In the genomic region with DNA sequence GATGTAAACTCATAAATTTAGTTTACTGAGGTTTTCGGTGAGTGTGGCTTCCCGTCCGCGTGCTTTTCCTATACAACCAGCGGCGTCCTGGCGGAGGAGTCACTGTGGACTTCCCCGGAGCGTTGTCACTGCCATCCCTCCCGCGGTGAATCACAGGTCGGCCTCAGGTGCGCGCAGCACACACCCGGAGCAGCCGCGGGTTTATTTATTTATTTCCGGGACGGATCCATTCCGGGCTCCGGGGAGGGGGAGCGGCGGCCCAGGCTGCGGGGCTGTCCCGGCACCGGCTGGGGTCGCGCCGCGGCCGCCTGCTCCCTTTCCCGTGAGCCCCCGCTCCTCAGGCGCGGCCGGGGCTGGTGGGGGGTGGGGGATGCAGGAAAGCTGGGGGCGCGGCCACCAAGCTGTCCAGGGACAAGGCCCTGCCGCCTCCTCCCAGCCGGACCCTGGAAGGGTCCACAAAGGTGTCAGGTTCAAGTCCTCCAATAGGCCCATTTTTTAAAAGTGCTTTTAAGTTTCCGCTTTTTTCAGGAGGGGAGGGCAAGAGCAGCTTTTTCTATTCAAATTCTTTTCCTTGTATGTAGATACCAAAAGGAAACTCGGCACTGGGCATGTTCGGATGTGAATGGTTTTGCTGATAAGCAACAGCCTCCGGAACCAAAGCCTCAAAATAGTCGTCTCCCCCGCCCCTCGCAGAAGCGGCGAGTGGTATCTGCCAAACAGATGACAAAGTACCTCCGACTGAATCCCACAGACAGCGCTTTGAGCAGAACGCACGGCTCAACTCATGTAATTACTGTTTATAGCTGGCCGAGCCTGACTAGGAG, we compare ENCODE assay signal across 8 cellular contexts.
DNase-seq lines count a peak whose midpoint lies in the region; ATAC-seq and TF ChIP-seq lines count a peak whose summit lies in the region.

No MANE protein-coding gene starts in this region.

- peak; percentile 59 for ATAC-seq in GM19023 (IDR thresholded peaks at IDR 0.05; ENCODE audit: unreplicated experiment)

- H3K4me3 ChIP-seq in OCI-LY3 (ENCODE audit: low read length) (peak overlapping the region; percentile 83), epithelial cell of proximal tubule (ENCODE audit: low read depth, low read length) (peak overlapping the region; percentile 42), mononuclear cell (ENCODE audit: low read length) (peak overlapping the region; percentile 51)

- H3K4me2 ChIP-seq in OCI-LY3 (ENCODE audit: low read length), result peak overlapping the region; percentile 84

- TF ChIP-seq CTCF in OCI-LY3 (IDR thresholded peaks at IDR 0.05; ENCODE audit: low read depth, low read length) (no peak), epithelial cell of proximal tubule (conservative IDR thresholded peaks at IDR 0.05; ENCODE audit: low read depth, low read length) (no peak)

- H3K4me1 ChIP-seq in OCI-LY3 (ENCODE audit: low read length) (peaks cover 5% of the 10 kb centered on the region; the same call in 1 of the 2 replicates), mononuclear cell (ENCODE audit: insufficient read depth, low read length) (peaks cover 18% of the 10 kb centered on the region)

- H3K27me3 ChIP-seq in OCI-LY3 (ENCODE audit: low read depth, low read length), result peaks cover 37% of the 10 kb centered on the region
- no peaks in the 10 kb centered on the region for H3K27me3 ChIP-seq in mononuclear cell (ENCODE audit: insufficient read depth, low read length)

- DNase-seq in A172 (ENCODE audit: low spot score), result peak; percentile 49
- peak in 75 of 76 experiments; percentile 40 to 94 (median 80) for DNase-seq in HUDEP-2 (lab: John Stamatoyannopoulos, UW; ENCODE audit: unreplicated experiment in 76 of 76)
- peak; percentile 87 for DNase-seq in activated T-cell treated with anti-CD3 and anti-CD28 coated beads for 48 hours (ENCODE audit: low read depth)
- DNase-seq in epithelial cell of proximal tubule (ENCODE audit: low read depth), result no peak
- peak; percentile 77 to 83 for DNase-seq in stimulated activated CD8-positive, alpha-beta memory T cell treated with anti-CD3 and anti-CD28 coated beads, Interleukin-15, amount 100 ng/mL, for 4 hours (ENCODE audit: low read depth in 2 of 2)

- H3K9me3 ChIP-seq in OCI-LY3 (ENCODE audit: insufficient read depth, low read length) (no peaks in the 10 kb centered on the region), mononuclear cell (ENCODE audit: low read depth, low read length) (no peaks in the 10 kb centered on the region)

- no peak overlapping the region for H3K27ac ChIP-seq in OCI-LY3 (ENCODE audit: low read length)

- H3K36me3 ChIP-seq in OCI-LY3 (replicated peaks; ENCODE audit: low read depth, low read length), result no peaks in the 10 kb centered on the region

- no peaks in the 10 kb centered on the region for H3K79me2 ChIP-seq in OCI-LY3 (ENCODE audit: low read length)

- no peaks in the 10 kb centered on the region for H4K20me1 ChIP-seq in OCI-LY3 (ENCODE audit: insufficient read depth, low read length)

- H2AFZ ChIP-seq in OCI-LY3 (ENCODE audit: low read depth, low read length), result peak overlapping the region; percentile 96

- H3K9ac ChIP-seq in OCI-LY3 (ENCODE audit: low read length), result peak overlapping the region; percentile 67
